10 cellular contexts compared by ENCODE assay signal in genomic region chr2:85053802-85054201, GRCh38.
DNase-seq lines count a peak whose midpoint lies in the region; ATAC-seq and TF ChIP-seq lines count a peak whose summit lies in the region.
"Had no signal": no experiment of that assay in that cellular context is flagged by ENCODE, and none has a peak within 500 bp of the region (broad histone marks: within the 10 kb centered on the region; RNA-seq: fewer than 3 reads in every experiment).

No MANE protein-coding gene starts in this region.

- peaks cover 14% of the 10 kb centered on the region for H3K79me1 ChIP-seq in mesenchymal stem cell (replicated peaks; ENCODE audit: low read length, poor library complexity, severe bottlenecking)

- no peak overlapping the region for H4K91ac ChIP-seq in mesenchymal stem cell (ENCODE audit: low read length)

- no peak overlapping the region for H2BK120ac ChIP-seq in mesenchymal stem cell (ENCODE audit: low read depth, low read length)

- TF ChIP-seq CTCF in CD4-positive, alpha-beta T cell (IDR thresholded peaks at IDR 0.05) = no peak
- no peak for TF ChIP-seq CTCF in uterus (IDR thresholded peaks at IDR 0.05)

- no peak overlapping the region for H3K18ac ChIP-seq in mesenchymal stem cell (ENCODE audit: low read depth in 1 of 2, low read length in 2 of 2)

- no peak overlapping the region for H3K4me3 ChIP-seq in adipocyte (ENCODE audit: low read length)
- no peak overlapping the region for H3K4me3 ChIP-seq in mesenchymal stem cell (ENCODE audit: insufficient read depth in 1 of 2, low read depth in 1 of 2, low read length in 2 of 2)
- H3K4me3 ChIP-seq in uterus = no peak overlapping the region

- H3K36me3 Mint-ChIP-seq in CD4-positive, alpha-beta T cell (ENCODE audit: low read depth) = peaks cover 62% of the 10 kb centered on the region

- peak overlapping the region; percentile 42 for H3K27ac Mint-ChIP-seq in CD4-positive, alpha-beta T cell
- H3K27ac Mint-ChIP-seq: memory B cell had no signal

- no peak overlapping the region for H2AK5ac ChIP-seq in mesenchymal stem cell (ENCODE audit: low read length, severe bottlenecking)

- no peak overlapping the region for H2AFZ ChIP-seq in mesenchymal stem cell (ENCODE audit: low read depth, low read length)

- H3K9ac ChIP-seq in adipocyte (ENCODE audit: low read length) = no peak overlapping the region
- H3K9ac ChIP-seq in mesenchymal stem cell (ENCODE audit: low read length) = peak overlapping the region; percentile 0

- no peak overlapping the region for H3K23ac ChIP-seq in mesenchymal stem cell (ENCODE audit: low read length in 2 of 2)

- no peak for TF ChIP-seq POLR2A in uterus (IDR thresholded peaks at IDR 0.05)

- POLR2A ChIA-PET in CD4-positive, alpha-beta T cell (lab: Charles Lee) = interaction anchor here (1.2 kb wide), 1 partner anchor 13 kb away, joined by 4 read pairs; no protein-coding TSS in a partner anchor

- no peaks in the 10 kb centered on the region for H3K9me3 Mint-ChIP-seq in CD4-positive, alpha-beta T cell
- H3K9me3 Mint-ChIP-seq: memory B cell had no signal

- DNase-seq in CD4-positive, alpha-beta T cell = peak in 1 of 10 experiments; percentile 1
- DNase-seq in HUDEP-2 (lab: John Stamatoyannopoulos, UW; ENCODE audit: unreplicated experiment in 76 of 76) (peak in 57 of 76 experiments; percentile 4 to 65 (median 29)), adipocyte (ENCODE audit: low read depth) (peak; percentile 64), mesenchymal stem cell (peak; percentile 21), substantia nigra (lab: John Stamatoyannopoulos, UW) (no peak), NCI-H1694 treated with DMSO at 0.1 percent for 48 hours (lab: John Stamatoyannopoulos, UW) (no peak), uterus (no peak)

- CTCF ChIA-PET in CD4-positive, alpha-beta T cell (lab: Charles Lee) = interaction anchor here (1.5 kb wide), 1 partner anchor 14 kb away, joined by 3 read pairs; no protein-coding TSS in a partner anchor

- peaks cover 52% of the 10 kb centered on the region for H3K4me1 Mint-ChIP-seq in CD4-positive, alpha-beta T cell (ENCODE audit: low read depth)
- H3K4me1 Mint-ChIP-seq: memory B cell had no signal

- no peak overlapping the region for H3K4me3 Mint-ChIP-seq in CD4-positive, alpha-beta T cell
- H3K4me3 Mint-ChIP-seq: memory B cell had no signal

- H3K27ac ChIP-seq in CD4-positive, alpha-beta T cell (ENCODE audit: low read depth, low read length) = no peak overlapping the region
- H3K27ac ChIP-seq in mesenchymal stem cell (ENCODE audit: low read length, poor library complexity, severe bottlenecking) (no peak overlapping the region), substantia nigra (ENCODE audit: low read depth, low read length, poor library complexity, severe bottlenecking) (no peak overlapping the region), uterus (no peak overlapping the region)

- H3K4ac ChIP-seq in mesenchymal stem cell (ENCODE audit: low read depth in 1 of 2, low read length in 2 of 2) = no peak overlapping the region

- H3K36me3 ChIP-seq in adipocyte (ENCODE audit: control insufficient read depth, insufficient read depth, low read length, severe bottlenecking) (peaks cover 51% of the 10 kb centered on the region), mesenchymal stem cell (ENCODE audit: control insufficient read depth in 1 of 2, insufficient read depth in 2 of 2, low read depth in 1 of 2, low read length in 2 of 2) (peaks cover 11 to 63% of the 10 kb centered on the region in 2 experiments), uterus (no peaks in the 10 kb centered on the region)

- 73% methylated on average over 6 of the region's 6 CpGs for WGBS in mesenchymal stem cell

- no peak overlapping the region for H3K14ac ChIP-seq in mesenchymal stem cell (ENCODE audit: low read length in 2 of 2)

- H2BK5ac ChIP-seq in mesenchymal stem cell (ENCODE audit: low read depth, low read length, poor library complexity, severe bottlenecking) = no peak overlapping the region

- H3K9me3 ChIP-seq in CD4-positive, alpha-beta T cell (ENCODE audit: control insufficient read depth, low read length) = no peaks in the 10 kb centered on the region
- H3K9me3 ChIP-seq in adipocyte (ENCODE audit: control insufficient read depth, low read length) = no peaks in the 10 kb centered on the region
- H3K9me3 ChIP-seq in mesenchymal stem cell (ENCODE audit: control insufficient read depth, low read length) = no peaks in the 10 kb centered on the region
- no peaks in the 10 kb centered on the region for H3K9me3 ChIP-seq in uterus

- no peaks in the 10 kb centered on the region for H3K27me3 ChIP-seq in CD4-positive, alpha-beta T cell (ENCODE audit: control insufficient read depth, insufficient read depth, low read length)
- H3K27me3 ChIP-seq in adipocyte (replicated peaks; ENCODE audit: control insufficient read depth, insufficient read depth, low read length) (no peaks in the 10 kb centered on the region), mesenchymal stem cell (ENCODE audit: control insufficient read depth in 1 of 2, insufficient read depth in 1 of 2, low read length in 2 of 2) (no peaks in the 10 kb centered on the region), uterus (no peaks in the 10 kb centered on the region)

- H3K27me3 Mint-ChIP-seq in CD4-positive, alpha-beta T cell = no peaks in the 10 kb centered on the region
- H3K27me3 Mint-ChIP-seq: memory B cell had no signal

- H3K4me1 ChIP-seq in adipocyte (ENCODE audit: control insufficient read depth, insufficient read depth, low read length) = peaks cover 31% of the 10 kb centered on the region
- H3K4me1 ChIP-seq in mesenchymal stem cell (ENCODE audit: control insufficient read depth, insufficient read depth, low read depth, low read length) = peaks cover 2% of the 10 kb centered on the region
- no peaks in the 10 kb centered on the region for H3K4me1 ChIP-seq in uterus

- H4K8ac ChIP-seq in mesenchymal stem cell (ENCODE audit: low read length) = no peak overlapping the region

- intact Hi-C loops in CD4-positive, alpha-beta T cell (cut with DNase I, micrococcal nuclease) = no loop called here
- intact Hi-C loops in uterus (cut with DNase I; ENCODE audit: low total_unique reads) = no loop called here

- no peak for ATAC-seq in CD4-positive, alpha-beta T cell (ENCODE audit: poor library complexity)
- ATAC-seq in HG03135 (IDR thresholded peaks at IDR 0.05; ENCODE audit: unreplicated experiment) = no peak
- ATAC-seq: Right ventricle myocardium inferior had no signal

- no peak overlapping the region for H3K4me2 ChIP-seq in mesenchymal stem cell (ENCODE audit: low read length, poor library complexity, severe bottlenecking)

- H2BK15ac ChIP-seq in mesenchymal stem cell (ENCODE audit: low read depth, poor library complexity, severe bottlenecking) = no peak overlapping the region

- H2BK12ac ChIP-seq in mesenchymal stem cell (ENCODE audit: low read length in 2 of 2) = no peak overlapping the region

Comparison
In these comparisons a context has a peak if more than half of its experiments do, and no peak if none do; other contexts are left out.
1. DNase-seq: peak in HUDEP-2 (57 of 76), adipocyte (single experiment) and mesenchymal stem cell (single experiment); none in substantia nigra (0 of 49), NCI-H1694 treated with DMSO at 0.1 percent for 48 hours (single experiment) and uterus (0 of 2).